Comparison of ENCODE assay signal across 19 cellular contexts in genomic region chr16:84362410-84362809, GRCh38. TPM values are rescaled to one million over a fixed set of nuclear protein-coding genes. Genes with fewer than 3 reads are reported as not detected.
DNase-seq lines count a peak whose midpoint lies in the region; ATAC-seq, FAIRE-seq and TF ChIP-seq lines count a peak whose summit lies in the region.
"Had no signal": no experiment of that assay in that cellular context is flagged by ENCODE, and none has a peak within 500 bp of the region (broad histone marks: within the 10 kb centered on the region; RNA-seq: fewer than 3 reads in every experiment).

No MANE protein-coding gene starts in this region.

- H4K20me1 ChIP-seq in HepG2 (ENCODE audit: insufficient read depth, low read length) = no peaks in the 10 kb centered on the region

- FAIRE-seq in HepG2 (lab: Jason Lieb, UNC) = no peak
- FAIRE-seq: endometrium had no signal

- in situ Hi-C loops in HepG2 (cut with HindIII; ENCODE audit: extremely low pct_ligation_motif_present, low pct_unique_long_range_greater_than_20kb) = no loop called here

- H3K27ac ChIP-seq in VCaP = peak overlapping the region; percentile 69
- H3K27ac ChIP-seq in mucosa of rectum (ENCODE audit: low read depth in 2 of 2, low read length in 2 of 2) = peak overlapping the region; percentile 64 to 72
- H3K27ac ChIP-seq in HepG2 (ENCODE audit: extremely low read length, insufficient read depth, low read length) = no peak overlapping the region
- H3K27ac ChIP-seq: gastroesophageal sphincter had no signal

- H3K79me2 ChIP-seq in HepG2 (ENCODE audit: insufficient read depth, low read length) = no peaks in the 10 kb centered on the region

- WGBS in HepG2 (ENCODE audit: low lambda C conversion rate) = 43% methylated on average over 9 of the region's 9 CpGs

- CTCF ChIA-PET in HepG2 (lab: Yijun Ruan, JAX; ENCODE audit: low intra/inter-chr PET ratio, low total read pairs) = no interaction called here

- H3K36me3 ChIP-seq in mucosa of rectum (ENCODE audit: control insufficient read depth in 2 of 2, insufficient read depth in 2 of 2, low read length in 2 of 2) (no peaks in the 10 kb centered on the region), HepG2 (replicated peaks in 1 of 2; ENCODE audit: control insufficient read depth in 1 of 2, insufficient read depth in 2 of 2, low read length in 2 of 2) (no peaks in the 10 kb centered on the region)
- H3K36me3 ChIP-seq: gastroesophageal sphincter had no signal

- TF ChIP-seq RAD21 in HepG2 (CRISPR knock-in tag; IDR thresholded peaks at IDR 0.05) = no peak

- ATAC-seq in HepG2 = no peak
- ATAC-seq in GM21515 (IDR thresholded peaks at IDR 0.05; ENCODE audit: unreplicated experiment) = no peak
- ATAC-seq: activated T-helper 17 cell treated with anti-CD3 and anti-CD28 coated beads, Interleukin-2, amount 50 U/mL, for 72 hours; gastroesophageal sphincter; stimulated activated naive B cell treated with anti-CD40 and anti-IgM and Interleukin-4, amounts not matched to agents 10 μg/mL and 1 μg/mL and 100 μg/mL, for 72 hours had no signal

- H3K4me3 ChIP-seq in mucosa of rectum (ENCODE audit: low read length in 2 of 2) (peak overlapping the region in 1 of 2 donors; percentile 17), HepG2 (replicated peaks in 1 of 3; ENCODE audit: insufficient read depth in 1 of 3, low read depth in 2 of 3, low read length in 3 of 3) (no peak overlapping the region)
- H3K4me3 ChIP-seq: gastroesophageal sphincter had no signal

- H3K27me3 Mint-ChIP-seq in chondrocyte (ENCODE audit: low read depth) = peaks cover 48% of the 10 kb centered on the region

- no TSS peak for BruUV-seq in HepG2 (replicated peaks; lab: Mats Ljungman, UMichigan)

- intact Hi-C loops in HepG2 (cut with micrococcal nuclease; ENCODE audit: unreplicated experiment) = no loop called here
- intact Hi-C loops in posterior vena cava (cut with DNase I) = no loop called here

- DNase-seq in COLO668 (lab: John Stamatoyannopoulos, UW; ENCODE audit: unreplicated experiment) = peak; percentile 91
- DNase-seq in NCI-H146 treated with DMSO at 0.1 percent for 48 hours (lab: John Stamatoyannopoulos, UW; ENCODE audit: unreplicated experiment) = peak; percentile 70
- DNase-seq in chondrocyte (ENCODE audit: low spot score) = no peak
- no peak for DNase-seq in HepG2 (ENCODE audit: low spot score)
- DNase-seq in posterior vena cava (ENCODE audit: low spot score) = no peak
- DNase-seq: activated CD4-positive, alpha-beta T cell treated with anti-CD3 and anti-CD28 coated beads, Interleukin-2, amount 50 U/mL, for 1 hour; AML-193; KG1; NCI-H2227 treated with DMSO at 0.1 percent for 48 hours; stimulated activated naive B cell treated with anti-CD40 and anti-IgM and Interleukin-4, amounts not matched to agents 10 μg/mL and 1 μg/mL and 100 μg/mL, for 72 hours had no signal

- TF ChIP-seq CTCF in VCaP (conservative IDR thresholded peaks at IDR 0.05) (no peak), chondrocyte (IDR thresholded peaks at IDR 0.05) (no peak), HepG2 (CRISPR knock-in tag; IDR thresholded peaks at IDR 0.05) (no peak)

- H3K27me3 ChIP-seq in mucosa of rectum (ENCODE audit: control insufficient read depth in 2 of 2, insufficient read depth in 2 of 2, low read length in 2 of 2) = peaks cover 0 to 1% of the 10 kb centered on the region in 2 donors
- peaks cover 0 to 42% of the 10 kb centered on the region in 2 experiments; a peak in 3 of 5 replicates for H3K27me3 ChIP-seq in HepG2 (ENCODE audit: control insufficient read depth in 1 of 2, insufficient read depth in 2 of 2, low read length in 2 of 2)

- H3K4me1 ChIP-seq in mucosa of rectum (ENCODE audit: control insufficient read depth in 2 of 2, insufficient read depth in 2 of 2, low read length in 2 of 2) (peaks cover 28 to 38% of the 10 kb centered on the region in 2 donors), HepG2 (ENCODE audit: insufficient read depth, low read length) (peaks cover 28% of the 10 kb centered on the region)

- H2AFZ ChIP-seq in HepG2 (ENCODE audit: low read length) = no peak overlapping the region

- TF ChIP-seq EP300 in HepG2 (IDR thresholded peaks at IDR 0.05; ENCODE audit: low read depth in 2 of 2, low read length in 2 of 2) (no peak), HepG2 (CRISPR knock-in tag; IDR thresholded peaks at IDR 0.05; ENCODE audit: borderline replicate concordance) (no peak)

- no peak for TF ChIP-seq POLR2A in HepG2 (IDR thresholded peaks at IDR 0.05; ENCODE audit: insufficient read depth in 1 of 2, low read depth in 2 of 2, low read length in 2 of 2)

- no peaks in the 10 kb centered on the region for H3K9me3 Mint-ChIP-seq in chondrocyte (ENCODE audit: low read depth)
- H3K9me3 Mint-ChIP-seq: activated T-helper 17 cell treated with anti-CD3 and anti-CD28 coated beads, Interleukin-2, amount 50 U/mL, for 72 hours; stimulated activated naive B cell treated with anti-CD40 and anti-IgM and Interleukin-4, amounts not matched to agents 10 μg/mL and 1 μg/mL and 100 μg/mL, for 72 hours; T-helper 2 cell treated with Interferon-gamma antibody and Interleukin-4, amounts not matched to agents 5 μg/mL and 100 μg/mL, for 36 hours had no signal

- H3K4me2 ChIP-seq in HepG2 (ENCODE audit: low read depth, low read length) = no peak overlapping the region

- H3K9me3 ChIP-seq in mucosa of rectum (ENCODE audit: control insufficient read depth in 2 of 2, low read length in 2 of 2) (no peaks in the 10 kb centered on the region), HepG2 (ENCODE audit: low read length) (no peaks in the 10 kb centered on the region)
- H3K9me3 ChIP-seq: gastroesophageal sphincter had no signal

- POLR2A ChIA-PET in HepG2 (lab: Yijun Ruan, JAX) = no interaction called here

- H3K36me3 Mint-ChIP-seq in chondrocyte (ENCODE audit: low read depth) = no peaks in the 10 kb centered on the region
- H3K36me3 Mint-ChIP-seq: stimulated activated naive B cell treated with anti-CD40 and anti-IgM and Interleukin-4, amounts not matched to agents 10 μg/mL and 1 μg/mL and 100 μg/mL, for 72 hours had no signal

- H3K4me3 Mint-ChIP-seq in chondrocyte (ENCODE audit: unreplicated experiment) = no peak overlapping the region
- H3K4me3 Mint-ChIP-seq: activated T-helper 17 cell treated with anti-CD3 and anti-CD28 coated beads, Interleukin-2, amount 50 U/mL, for 72 hours; stimulated activated naive B cell treated with anti-CD40 and anti-IgM and Interleukin-4, amounts not matched to agents 10 μg/mL and 1 μg/mL and 100 μg/mL, for 72 hours; T-helper 2 cell treated with Interferon-gamma antibody and Interleukin-4, amounts not matched to agents 5 μg/mL and 100 μg/mL, for 36 hours had no signal

- no peak overlapping the region for H3K27ac Mint-ChIP-seq in chondrocyte (ENCODE audit: unreplicated experiment)
- H3K27ac Mint-ChIP-seq: activated T-helper 17 cell treated with anti-CD3 and anti-CD28 coated beads, Interleukin-2, amount 50 U/mL, for 72 hours; stimulated activated naive B cell treated with anti-CD40 and anti-IgM and Interleukin-4, amounts not matched to agents 10 μg/mL and 1 μg/mL and 100 μg/mL, for 72 hours; T-helper 2 cell treated with Interferon-gamma antibody and Interleukin-4, amounts not matched to agents 5 μg/mL and 100 μg/mL, for 36 hours had no signal

- H3K4me1 Mint-ChIP-seq in chondrocyte (ENCODE audit: low read depth) = no peaks in the 10 kb centered on the region

- H3K9ac ChIP-seq in mucosa of rectum (ENCODE audit: low read depth in 1 of 2, low read length in 2 of 2) (peak overlapping the region in 1 of 2 donors; percentile 53), HepG2 (ENCODE audit: insufficient read depth, low read depth, low read length) (no peak overlapping the region)

TF ChIP-seq in HepG2, 621 proteins besides CTCF, POLR2A, EP300 and RAD21 (continues in another document):
- TF ChIP-seq CCDC6 (CRISPR knock-in tag; IDR thresholded peaks at IDR 0.05) = no peak
- TF ChIP-seq MTA1 (CRISPR knock-in tag; IDR thresholded peaks at IDR 0.05; ENCODE audit: borderline replicate concordance) = no peak
- TF ChIP-seq MATR3 (CRISPR knock-in tag; IDR thresholded peaks at IDR 0.05) = no peak
- no peak for TF ChIP-seq ZNF777 (CRISPR knock-in tag; IDR thresholded peaks at IDR 0.05)
- TF ChIP-seq ZNF282 (IDR thresholded peaks at IDR 0.05; ENCODE audit: partially characterized antibody) = no peak
- no peak for TF ChIP-seq CENPT (CRISPR knock-in tag; IDR thresholded peaks at IDR 0.05; ENCODE audit: low read depth)
- TF ChIP-seq, protein P1, sequence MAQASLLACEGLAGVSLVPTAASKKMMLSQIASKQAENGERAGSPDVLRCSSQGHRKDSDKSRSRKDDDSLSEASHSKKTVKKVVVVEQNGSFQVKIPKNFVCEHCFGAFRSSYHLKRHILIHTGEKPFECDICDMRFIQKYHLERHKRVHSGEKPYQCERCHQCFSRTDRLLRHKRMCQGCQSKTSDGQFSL (CRISPR knock-in tag; IDR thresholded peaks at IDR 0.05) = no peak
- TF ChIP-seq TGIF2 (CRISPR knock-in tag; IDR thresholded peaks at IDR 0.05) = no peak

RNA-seq across cellular contexts. Expression of gene ATP2C2, which starts 5.9 kb away (rescaled TPM):
- not detected in 3 replicates for total RNA-seq in chondrocyte
- not detected in 2 replicates for total RNA-seq in HepG2 (2016; rRNA removed; fragmentation: Illumina TruSeq; extraction: Trizol)
- total RNA-seq in HepG2 (2016; cell fraction: cytosol; rRNA removed; fragmentation: Illumina TruSeq; extraction: Trizol; ENCODE audit: low read depth) = not detected in 2 replicates
- not detected in 2 replicates for total RNA-seq in HepG2 (2016; cell fraction: insoluble cytoplasmic fraction; rRNA removed; fragmentation: Illumina TruSeq; extraction: Trizol)
- not detected in 2 replicates for total RNA-seq in HepG2 (2016; cell fraction: membrane; rRNA removed; fragmentation: Illumina TruSeq; extraction: Trizol)
- not detected in 2 replicates for total RNA-seq in HepG2 (2016; cell fraction: nucleus; rRNA removed; fragmentation: Illumina TruSeq; extraction: Trizol)
- polyA plus RNA-seq in HepG2 (2011; rRNA removed) = 0.05 and 0.07 TPM in 2 replicates
- 0.04 and 0.06 TPM in 2 replicates for polyA plus RNA-seq in HepG2 (2011; cell fraction: cytosol; rRNA removed)
- 0.29 and 0.54 TPM in 2 replicates for polyA plus RNA-seq in HepG2 (2011; cell fraction: nucleus; rRNA removed)
- 0.12 and 0.41 TPM in 2 replicates for polyA plus RNA-seq in HepG2 (2012)
- polyA plus RNA-seq in HepG2 (2016; cell fraction: cytosol; fragmentation: Illumina TruSeq; extraction: Trizol; ENCODE audit: low read depth) = not detected in 2 replicates
- polyA plus RNA-seq in HepG2 (2016; cell fraction: insoluble cytoplasmic fraction; fragmentation: Illumina TruSeq; extraction: Trizol; ENCODE audit: low read depth) = not detected in 2 replicates
- polyA plus RNA-seq in HepG2 (2016; cell fraction: membrane; fragmentation: Illumina TruSeq; extraction: Trizol; ENCODE audit: low read depth) = not detected in 2 replicates
- polyA plus RNA-seq in HepG2 (2016; cell fraction: nucleus; fragmentation: Illumina TruSeq; extraction: Trizol; ENCODE audit: insufficient read depth, low read depth) = not detected in 2 replicates
- polyA minus RNA-seq in HepG2 (2011; rRNA and poly(A)+ RNA removed; ENCODE audit: low replicate concordance) = not detected in 2 replicates
- polyA minus RNA-seq in HepG2 (2011; cell fraction: cytosol; rRNA and poly(A)+ RNA removed) = not detected in 2 replicates
- not detected in 2 replicates for polyA minus RNA-seq in HepG2 (2011; cell fraction: nucleus; rRNA and poly(A)+ RNA removed)
- under 1 TPM; 0.10 to 0.19 TPM for total RNA-seq in posterior vena cava
- total RNA-seq: activated T-helper 17 cell treated with anti-CD3 and anti-CD28 coated beads, Interleukin-2, amount 50 U/mL, for 72 hours; G401; H4 had no signal

Comparison
In these comparisons a context has a peak if more than half of its experiments do, and no peak if none do; other contexts are left out.
1. DNase-seq: peak in COLO668 (single experiment) and NCI-H146 treated with DMSO at 0.1 percent for 48 hours (single experiment); none in chondrocyte (single experiment), HepG2 (single experiment) and posterior vena cava (single experiment).